ENCODE assay signal across 8 cellular contexts in the genomic region with DNA sequence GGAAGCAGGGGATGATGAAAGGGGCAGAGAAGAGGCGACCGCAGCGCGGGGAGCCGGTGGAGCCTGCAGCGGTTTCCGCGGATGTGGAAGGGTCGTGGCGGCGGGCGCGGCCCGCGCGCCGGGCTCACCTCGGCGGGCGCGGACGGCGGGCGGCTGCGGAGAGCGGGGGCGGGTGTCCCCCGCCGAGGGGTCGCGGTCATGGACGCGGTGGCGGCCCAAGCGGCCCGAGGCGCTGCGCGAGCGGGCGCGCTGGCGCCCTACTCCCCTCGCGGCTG. TPM values are rescaled to one million over a fixed set of nuclear protein-coding genes. Genes with fewer than 3 reads are reported as not detected.
DNase-seq lines count a peak whose midpoint lies in the region; ATAC-seq and TF ChIP-seq lines count a peak whose summit lies in the region.

No MANE protein-coding gene starts in this region.

- no peaks in the 10 kb centered on the region for H3K9me3 Mint-ChIP-seq in activated CD4-positive, alpha-beta memory T cell treated with anti-CD3 and anti-CD28 coated beads for 36 hours

- DNase-seq in NCI-H1092 (lab: John Stamatoyannopoulos, UW), result peak; percentile 37
- DNase-seq in NCI-H1092 treated with DMSO at 0.1 percent for 48 hours (lab: John Stamatoyannopoulos, UW), result no peak
- peak; percentile 40 for DNase-seq in activated CD4-positive, alpha-beta memory T cell treated with anti-CD3 and anti-CD28 coated beads for 36 hours
- peak; percentile 15 for DNase-seq in left ventricle myocardium inferior
- DNase-seq in SHP77 treated with DMSO at 0.1 percent for 48 hours (lab: John Stamatoyannopoulos, UW), result no peak

- H3K4me3 Mint-ChIP-seq in activated CD4-positive, alpha-beta memory T cell treated with anti-CD3 and anti-CD28 coated beads for 36 hours, result peak overlapping the region; percentile 86

- intact Hi-C loops in activated CD4-positive, alpha-beta memory T cell treated with anti-CD3 and anti-CD28 coated beads for 36 hours (cut with micrococcal nuclease), result loop anchor here (2.0 to 10.0 kb wide), 7 partner anchors 57 to 535 kb away; a partner anchor contains a TSS
- intact Hi-C loops in left ventricle myocardium inferior (cut with micrococcal nuclease), result loop anchor here (5.0 kb wide), 1 partner anchor 133 kb away; no protein-coding TSS in a partner anchor

- no peaks in the 10 kb centered on the region for H3K27me3 Mint-ChIP-seq in activated CD4-positive, alpha-beta memory T cell treated with anti-CD3 and anti-CD28 coated beads for 36 hours

- H3K36me3 ChIP-seq in left ventricle myocardium inferior (peaks cover 4% of the 10 kb centered on the region), skeletal muscle tissue (ENCODE audit: control insufficient read depth in 3 of 3, insufficient read depth in 3 of 3, low read length in 3 of 3) (no peaks in the 10 kb centered on the region)

- no peak for TF ChIP-seq CTCF in left ventricle myocardium inferior (IDR thresholded peaks at IDR 0.05; ENCODE audit: borderline replicate concordance)

- H3K27ac ChIP-seq in left ventricle myocardium inferior (replicated peaks), result peak overlapping the region; percentile 94
- H3K27ac ChIP-seq in skeletal muscle tissue (ENCODE audit: low read depth, low read length), result peak overlapping the region; percentile 69

- ATAC-seq in HG03175 (IDR thresholded peaks at IDR 0.05; ENCODE audit: unreplicated experiment) (peak; percentile 30), HG02571 (IDR thresholded peaks at IDR 0.05; ENCODE audit: unreplicated experiment) (no peak)

- H3K4me3 ChIP-seq in left ventricle myocardium inferior, result peak overlapping the region; percentile 81
- peak overlapping the region; percentile 76 to 81 (median 79) for H3K4me3 ChIP-seq in skeletal muscle tissue (ENCODE audit: low read length in 3 of 3)

- no peaks in the 10 kb centered on the region for H3K9me3 ChIP-seq in left ventricle myocardium inferior (replicated peaks)
- no peaks in the 10 kb centered on the region for H3K9me3 ChIP-seq in skeletal muscle tissue (ENCODE audit: control insufficient read depth in 3 of 3, low read length in 3 of 3)

- peaks cover 40% of the 10 kb centered on the region for H3K4me1 ChIP-seq in left ventricle myocardium inferior
- peaks cover 9 to 13% (median 10%) of the 10 kb centered on the region in 3 donors for H3K4me1 ChIP-seq in skeletal muscle tissue (ENCODE audit: control insufficient read depth in 3 of 3, insufficient read depth in 3 of 3, low read length in 3 of 3)

- peak overlapping the region; percentile 66 to 78 (median 72) for H3K9ac ChIP-seq in skeletal muscle tissue (ENCODE audit: low read depth in 1 of 3, low read length in 3 of 3)

- CTCF ChIA-PET in activated CD4-positive, alpha-beta memory T cell treated with anti-CD3 and anti-CD28 coated beads for 36 hours (lab: Charles Lee), result no interaction called here

- POLR2A ChIA-PET in activated CD4-positive, alpha-beta memory T cell treated with anti-CD3 and anti-CD28 coated beads for 36 hours (lab: Charles Lee), result no interaction called here

- peak overlapping the region; percentile 79 for H3K27ac Mint-ChIP-seq in activated CD4-positive, alpha-beta memory T cell treated with anti-CD3 and anti-CD28 coated beads for 36 hours

- peaks cover 61% of the 10 kb centered on the region for H3K4me1 Mint-ChIP-seq in activated CD4-positive, alpha-beta memory T cell treated with anti-CD3 and anti-CD28 coated beads for 36 hours (ENCODE audit: low read depth)

- H3K27me3 ChIP-seq in left ventricle myocardium inferior (ENCODE audit: low read depth) (no peaks in the 10 kb centered on the region), skeletal muscle tissue (ENCODE audit: control insufficient read depth in 3 of 3, insufficient read depth in 3 of 3, low read length in 3 of 3) (no peaks in the 10 kb centered on the region)

- peaks cover 2% of the 10 kb centered on the region for H3K36me3 Mint-ChIP-seq in activated CD4-positive, alpha-beta memory T cell treated with anti-CD3 and anti-CD28 coated beads for 36 hours

RNA-seq across cellular contexts. Expression of a gene that starts 0.6 kb away (rescaled TPM):
- 10 to 100 TPM; 31.8 to 34.7 TPM for total RNA-seq in activated CD4-positive, alpha-beta memory T cell treated with anti-CD3 and anti-CD28 coated beads for 36 hours
- total RNA-seq in left ventricle myocardium inferior, result 24.9 TPM
- 21.4 TPM for total RNA-seq in skeletal muscle tissue

Comparison
In these comparisons a context has a peak if more than half of its experiments do, and no peak if none do; other contexts are left out.
1. DNase-seq: peak in NCI-H1092 (single experiment), activated CD4-positive, alpha-beta memory T cell treated with anti-CD3 and anti-CD28 coated beads for 36 hours (single experiment) and left ventricle myocardium inferior (single experiment); none in NCI-H1092 treated with DMSO at 0.1 percent for 48 hours (single experiment) and SHP77 treated with DMSO at 0.1 percent for 48 hours (single experiment).